ENCODE assay signal across 1 cellular context in the genomic region with DNA sequence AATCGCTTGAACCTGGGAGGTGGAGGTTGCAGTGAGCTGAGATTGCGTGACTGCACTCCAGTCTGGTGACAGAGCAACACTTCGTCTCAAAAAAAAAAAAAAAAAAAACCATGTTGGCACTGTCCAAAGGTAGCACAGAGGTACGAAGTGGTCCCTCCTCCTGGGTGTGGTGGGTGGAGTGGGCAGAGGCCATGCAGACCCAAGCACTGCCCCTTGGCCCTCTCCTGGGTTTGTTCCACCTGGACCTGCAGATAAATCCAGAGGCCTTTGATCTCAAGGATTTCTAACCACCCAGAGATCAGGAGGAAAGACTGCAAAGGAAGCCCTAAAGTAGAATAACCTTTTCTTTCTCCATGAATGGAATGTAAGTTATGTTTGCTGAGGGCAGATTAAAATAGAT.
TF ChIP-seq lines count a peak whose summit lies in the region.

No MANE protein-coding gene starts in this region.

TF ChIP-seq in HepG2, 621 proteins besides CTCF, POLR2A, EP300 and RAD21:
- no peak for TF ChIP-seq ZBTB8A (CRISPR knock-in tag; IDR thresholded peaks at IDR 0.05; ENCODE audit: borderline replicate concordance, low read depth)
- TF ChIP-seq, protein P1, sequence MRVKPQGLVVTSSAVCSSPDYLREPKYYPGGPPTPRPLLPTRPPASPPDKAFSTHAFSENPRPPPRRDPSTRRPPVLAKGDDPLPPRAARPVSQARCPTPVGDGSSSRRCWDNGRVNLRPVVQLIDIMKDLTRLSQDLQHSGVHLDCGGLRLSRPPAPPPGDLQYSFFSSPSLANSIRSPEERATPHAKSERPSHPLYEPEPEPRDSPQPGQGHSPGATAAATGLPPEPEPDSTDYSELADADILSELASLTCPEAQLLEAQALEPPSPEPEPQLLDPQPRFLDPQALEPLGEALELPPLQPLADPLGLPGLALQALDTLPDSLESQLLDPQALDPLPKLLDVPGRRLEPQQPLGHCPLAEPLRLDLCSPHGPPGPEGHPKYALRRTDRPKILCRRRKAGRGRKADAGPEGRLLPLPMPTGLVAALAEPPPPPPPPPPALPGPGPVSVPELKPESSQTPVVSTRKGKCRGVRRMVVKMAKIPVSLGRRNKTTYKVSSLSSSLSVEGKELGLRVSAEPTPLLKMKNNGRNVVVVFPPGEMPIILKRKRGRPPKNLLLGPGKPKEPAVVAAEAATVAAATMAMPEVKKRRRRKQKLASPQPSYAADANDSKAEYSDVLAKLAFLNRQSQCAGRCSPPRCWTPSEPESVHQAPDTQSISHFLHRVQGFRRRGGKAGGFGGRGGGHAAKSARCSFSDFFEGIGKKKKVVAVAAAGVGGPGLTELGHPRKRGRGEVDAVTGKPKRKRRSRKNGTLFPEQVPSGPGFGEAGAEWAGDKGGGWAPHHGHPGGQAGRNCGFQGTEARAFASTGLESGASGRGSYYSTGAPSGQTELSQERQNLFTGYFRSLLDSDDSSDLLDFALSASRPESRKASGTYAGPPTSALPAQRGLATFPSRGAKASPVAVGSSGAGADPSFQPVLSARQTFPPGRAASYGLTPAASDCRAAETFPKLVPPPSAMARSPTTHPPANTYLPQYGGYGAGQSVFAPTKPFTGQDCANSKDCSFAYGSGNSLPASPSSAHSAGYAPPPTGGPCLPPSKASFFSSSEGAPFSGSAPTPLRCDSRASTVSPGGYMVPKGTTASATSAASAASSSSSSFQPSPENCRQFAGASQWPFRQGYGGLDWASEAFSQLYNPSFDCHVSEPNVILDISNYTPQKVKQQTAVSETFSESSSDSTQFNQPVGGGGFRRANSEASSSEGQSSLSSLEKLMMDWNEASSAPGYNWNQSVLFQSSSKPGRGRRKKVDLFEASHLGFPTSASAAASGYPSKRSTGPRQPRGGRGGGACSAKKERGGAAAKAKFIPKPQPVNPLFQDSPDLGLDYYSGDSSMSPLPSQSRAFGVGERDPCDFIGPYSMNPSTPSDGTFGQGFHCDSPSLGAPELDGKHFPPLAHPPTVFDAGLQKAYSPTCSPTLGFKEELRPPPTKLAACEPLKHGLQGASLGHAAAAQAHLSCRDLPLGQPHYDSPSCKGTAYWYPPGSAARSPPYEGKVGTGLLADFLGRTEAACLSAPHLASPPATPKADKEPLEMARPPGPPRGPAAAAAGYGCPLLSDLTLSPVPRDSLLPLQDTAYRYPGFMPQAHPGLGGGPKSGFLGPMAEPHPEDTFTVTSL (CRISPR knock-in tag; IDR thresholded peaks at IDR 0.05; ENCODE audit: borderline replicate concordance) = no peak
- TF ChIP-seq HNF4G (IDR thresholded peaks at IDR 0.05; ENCODE audit: borderline replicate concordance, low read depth, low read length) = no peak
- TF ChIP-seq HNF4G (CRISPR knock-in tag; IDR thresholded peaks at IDR 0.05; ENCODE audit: borderline replicate concordance, low read depth) = no peak
- TF ChIP-seq, protein P2, sequence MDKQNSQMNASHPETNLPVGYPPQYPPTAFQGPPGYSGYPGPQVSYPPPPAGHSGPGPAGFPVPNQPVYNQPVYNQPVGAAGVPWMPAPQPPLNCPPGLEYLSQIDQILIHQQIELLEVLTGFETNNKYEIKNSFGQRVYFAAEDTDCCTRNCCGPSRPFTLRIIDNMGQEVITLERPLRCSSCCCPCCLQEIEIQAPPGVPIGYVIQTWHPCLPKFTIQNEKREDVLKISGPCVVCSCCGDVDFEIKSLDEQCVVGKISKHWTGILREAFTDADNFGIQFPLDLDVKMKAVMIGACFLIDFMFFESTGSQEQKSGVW (CRISPR knock-in tag; IDR thresholded peaks at IDR 0.05; ENCODE audit: borderline replicate concordance) = no peak
- TF ChIP-seq, protein P3, sequence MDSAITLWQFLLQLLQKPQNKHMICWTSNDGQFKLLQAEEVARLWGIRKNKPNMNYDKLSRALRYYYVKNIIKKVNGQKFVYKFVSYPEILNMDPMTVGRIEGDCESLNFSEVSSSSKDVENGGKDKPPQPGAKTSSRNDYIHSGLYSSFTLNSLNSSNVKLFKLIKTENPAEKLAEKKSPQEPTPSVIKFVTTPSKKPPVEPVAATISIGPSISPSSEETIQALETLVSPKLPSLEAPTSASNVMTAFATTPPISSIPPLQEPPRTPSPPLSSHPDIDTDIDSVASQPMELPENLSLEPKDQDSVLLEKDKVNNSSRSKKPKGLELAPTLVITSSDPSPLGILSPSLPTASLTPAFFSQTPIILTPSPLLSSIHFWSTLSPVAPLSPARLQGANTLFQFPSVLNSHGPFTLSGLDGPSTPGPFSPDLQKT (CRISPR knock-in tag; IDR thresholded peaks at IDR 0.05; ENCODE audit: borderline replicate concordance) = no peak
- TF ChIP-seq U2AF1 (optimal IDR thresholded peaks at IDR 0.05; ENCODE audit: low read depth, low read length) = no peak
- TF ChIP-seq DMAP1 (CRISPR knock-in tag; IDR thresholded peaks at IDR 0.05) = no peak
- no peak for TF ChIP-seq KAT7 (CRISPR knock-in tag; IDR thresholded peaks at IDR 0.05; ENCODE audit: borderline replicate concordance)
- TF ChIP-seq YEATS2 (CRISPR knock-in tag; IDR thresholded peaks at IDR 0.05; ENCODE audit: borderline replicate concordance) = no peak
- no peak for TF ChIP-seq HNRNPH1 (optimal IDR thresholded peaks at IDR 0.05; ENCODE audit: low read depth, low read length)
